In genomic region chr11:121591405-121592033, GRCh38 we compare ENCODE assay signal across 8 cellular contexts.
DNase-seq lines count a peak whose midpoint lies in the region; ATAC-seq and TF ChIP-seq lines count a peak whose summit lies in the region.

No MANE protein-coding gene starts in this region.

- H3K4me3 ChIP-seq in right atrium auricular region, result no peak overlapping the region
- no peak overlapping the region for H3K4me3 ChIP-seq in sigmoid colon

- TF ChIP-seq EP300 in sigmoid colon (IDR thresholded peaks at IDR 0.05), result no peak

- H3K36me3 ChIP-seq in right atrium auricular region (no peaks in the 10 kb centered on the region), sigmoid colon (peaks cover 0 to 15% (median 4%) of the 10 kb centered on the region in 4 donors)

- 9 to 17% methylated on average over 3 of the region's 3 CpGs for WGBS in sigmoid colon, 2 donors

- no peaks in the 10 kb centered on the region for H3K9me3 ChIP-seq in right atrium auricular region
- no peaks in the 10 kb centered on the region for H3K9me3 ChIP-seq in sigmoid colon

- H3K27me3 ChIP-seq in right atrium auricular region, result no peaks in the 10 kb centered on the region
- no peaks in the 10 kb centered on the region for H3K27me3 ChIP-seq in sigmoid colon

- H3K27ac ChIP-seq in right atrium auricular region, result no peak overlapping the region
- H3K27ac ChIP-seq in sigmoid colon, result peak overlapping the region; percentile 1 to 83 (median 76)

- intact Hi-C loops in sigmoid colon (cut with DNase I), result loop anchor here (1.0 to 5.0 kb wide), 3 partner anchors 139 to 511 kb away; partner anchors contain the start of genes SORL1 and SORL1-AS1

- TF ChIP-seq POLR2A in sigmoid colon (IDR thresholded peaks at IDR 0.05), result no peak

- DNase-seq in AG09319 (ENCODE audit: extremely low read depth, low read depth) (peak; percentile 63), NCI-H1417 treated with DMSO at 0.1 percent for 48 hours (lab: John Stamatoyannopoulos, UW) (peak; percentile 33), T-helper 2 cell (peak in 4 of 5 experiments; percentile 45 to 75 (median 50)), amygdala (lab: John Stamatoyannopoulos, UW) (peak in 39 of 56 donors; percentile 12 to 84 (median 41)), right atrium auricular region (ENCODE audit: low spot score) (peak; percentile 75), sigmoid colon (peak; percentile 74)

- H3K4me1 ChIP-seq in right atrium auricular region (no peaks in the 10 kb centered on the region), sigmoid colon (peaks cover 0 to 32% (median 22%) of the 10 kb centered on the region in 4 donors)

- ATAC-seq in GM19452 (IDR thresholded peaks at IDR 0.05; ENCODE audit: unreplicated experiment) (peak; percentile 32), HG02763 (IDR thresholded peaks at IDR 0.05; ENCODE audit: unreplicated experiment) (no peak)

- TF ChIP-seq CTCF in AG09319 (IDR thresholded peaks at IDR 0.05; ENCODE audit: low read depth, low read length) (peak; percentile 84), right atrium auricular region (IDR thresholded peaks at IDR 0.05) (peak; percentile 58 to 88), sigmoid colon (IDR thresholded peaks at IDR 0.05) (peak; percentile 64 to 90 (median 80))

Comparison
In these comparisons a context has a peak if more than half of its experiments do, and no peak if none do; other contexts are left out.
1. H3K27ac ChIP-seq: peak in sigmoid colon (4 of 4); none in right atrium auricular region (0 of 2).
2. Peak in every context shown above with its lines, with median percentiles within 50 percentile points of each other: DNase-seq and CTCF ChIP-seq.